27 cellular contexts compared by ENCODE assay signal in genomic region chr18:73812423-73812822, GRCh38.
"Had no signal": no experiment of that assay in that cellular context is flagged by ENCODE, and none has a peak within 500 bp of the region (broad histone marks: within the 10 kb centered on the region; RNA-seq: fewer than 3 reads in every experiment).

No MANE protein-coding gene starts in this region.

- H3K4me3 Mint-ChIP-seq: dendritic cell treated with granulocyte-macrophage colony-stimulating factor and Interleukin-4, amounts not matched to agents 40 ng/mL and 50 ng/mL, for 4 days; effector memory CD8-positive, alpha-beta T cell; endodermal cell; mesothelial cell of epicardium; naive B cell had no signal

- H3K27me3 Mint-ChIP-seq: dendritic cell treated with granulocyte-macrophage colony-stimulating factor and Interleukin-4, amounts not matched to agents 40 ng/mL and 50 ng/mL, for 4 days; effector memory CD8-positive, alpha-beta T cell had no signal

- H3K4me1 ChIP-seq: colonic mucosa, esophagus squamous epithelium, gastrocnemius medialis, left lung, lower lobe of right lung had no signal

- ATAC-seq: effector memory CD8-positive, alpha-beta T cell; esophagus mucosa; gastrocnemius medialis; heart right ventricle; left cardiac atrium; left lung; left ventricle myocardium superior; lower lobe of right lung; mucosa of descending colon had no signal

- H3K36me3 ChIP-seq: colonic mucosa, esophagus squamous epithelium, gastrocnemius medialis, heart right ventricle, left lung, lower lobe of right lung had no signal

- H3K4me1 Mint-ChIP-seq: endodermal cell, mesothelial cell of epicardium, naive B cell had no signal

- FAIRE-seq: endometrium, islet of Langerhans, keratinocyte had no signal

- H3K27me3 ChIP-seq: colonic mucosa, esophagus squamous epithelium, gastrocnemius medialis, heart right ventricle, left lung had no signal

- H3K27ac ChIP-seq: colonic mucosa, epithelial cell of prostate, esophagus squamous epithelium, gastrocnemius medialis, heart right ventricle, left lung, lower lobe of right lung had no signal

- DNase-seq: colonic mucosa; cortex of kidney; effector CD8-positive, alpha-beta T cell; effector memory CD8-positive, alpha-beta T cell; endodermal cell; erythroblast; esophagus squamous epithelium; foreskin fibroblast; foreskin melanocyte; gastrocnemius medialis; glutamatergic neuron; heart right ventricle; hippocampal formation; left cardiac atrium; left lung; left ventricle myocardium superior; lower lobe of right lung; mesenchymal stem cell; mucosa of descending colon; naive B cell had no signal

- H3K9me3 ChIP-seq: colonic mucosa, gastrocnemius medialis, lower lobe of right lung, mucosa of descending colon had no signal

- H3K4me3 ChIP-seq: colonic mucosa, esophagus squamous epithelium, gastrocnemius medialis, heart right ventricle, left lung, lower lobe of right lung, mucosa of descending colon had no signal

- H3K27ac Mint-ChIP-seq: dendritic cell treated with granulocyte-macrophage colony-stimulating factor and Interleukin-4, amounts not matched to agents 40 ng/mL and 50 ng/mL, for 4 days; effector memory CD8-positive, alpha-beta T cell; endodermal cell; mesothelial cell of epicardium; naive B cell had no signal

- H3K36me3 Mint-ChIP-seq: mesothelial cell of epicardium, naive B cell had no signal
